8 cellular contexts compared by ENCODE assay signal in the genomic region with DNA sequence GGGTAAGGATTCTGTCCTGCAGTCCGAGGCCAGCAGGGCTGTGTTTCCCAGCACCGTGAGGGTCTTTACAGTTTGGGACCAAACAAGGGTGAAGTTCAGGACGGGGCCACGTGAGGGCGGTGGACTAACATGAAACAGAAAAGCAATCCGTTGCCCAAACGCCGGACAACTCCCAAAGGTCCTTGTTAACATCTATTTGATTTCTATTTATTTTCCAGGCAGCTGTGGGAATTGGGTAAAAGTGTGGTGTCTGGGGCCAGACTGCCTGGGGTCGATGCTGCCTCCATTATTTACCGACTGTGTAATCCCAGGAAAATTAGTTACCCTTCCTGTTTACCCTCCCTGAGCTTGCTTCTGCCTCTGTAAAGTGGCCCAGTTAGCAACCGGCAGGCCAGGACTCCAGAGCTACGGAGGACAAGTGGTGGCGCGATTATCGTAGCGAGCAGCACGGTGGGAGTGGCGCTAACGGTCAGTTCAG.
DNase-seq lines count a peak whose midpoint lies in the region; ATAC-seq and TF ChIP-seq lines count a peak whose summit lies in the region.

No MANE protein-coding gene starts in this region.

- ATAC-seq in body of pancreas: peak; percentile 83
- ATAC-seq in HG03175 (IDR thresholded peaks at IDR 0.05; ENCODE audit: unreplicated experiment): no peak

- intact Hi-C loops in body of pancreas (cut with DNase I) (loop anchor here (5.0 kb wide), 1 partner anchor 220 kb away; no protein-coding TSS in a partner anchor), sigmoid colon (cut with DNase I) (loop anchor here (1.0 to 2.0 kb wide), 2 partner anchors 66 to 233 kb away; a partner anchor contains a TSS)

- H3K4me3 ChIP-seq in SJSA1: no peak overlapping the region
- H3K4me3 ChIP-seq in body of pancreas: no peak overlapping the region
- peak overlapping the region; percentile 15 to 44 (median 34) for H3K4me3 ChIP-seq in sigmoid colon

- no peak overlapping the region for H3K27ac ChIP-seq in SJSA1
- no peak overlapping the region for H3K27ac ChIP-seq in body of pancreas
- H3K27ac ChIP-seq in sigmoid colon: peak overlapping the region in 1 of 4 donors; percentile 31

- peak; percentile 69 for DNase-seq in activated effector memory CD4-positive, alpha-beta T cell treated with anti-CD3 and anti-CD28 coated beads, Interleukin-2, amount 50 U/mL, for 16 hours
- DNase-seq in activated effector memory CD4-positive, alpha-beta T cell treated with Interleukin-2 at 50 U/mL for 16 hours: no peak
- DNase-seq in Kasumi-1 (lab: John Stamatoyannopoulos, UW) (peak; percentile 70 to 75), SJSA1 (ENCODE audit: low read depth in 1 of 2, low spot score in 2 of 2) (peak; percentile 57 to 78), body of pancreas (peak; percentile 70 to 83 (median 74)), iPS DF 4.7 (ENCODE audit: extremely low read depth, low spot score) (peak; percentile 86), sigmoid colon (peak; percentile 88)

- H3K9me3 ChIP-seq in SJSA1 (replicated peaks): no peaks in the 10 kb centered on the region
- no peaks in the 10 kb centered on the region for H3K9me3 ChIP-seq in body of pancreas
- no peaks in the 10 kb centered on the region for H3K9me3 ChIP-seq in sigmoid colon

- TF ChIP-seq CTCF in body of pancreas (IDR thresholded peaks at IDR 0.05) (peak; percentile 54 to 81 (median 73)), sigmoid colon (IDR thresholded peaks at IDR 0.05) (peak; percentile 53 to 86 (median 78))

- H3K36me3 ChIP-seq in SJSA1 (no peaks in the 10 kb centered on the region), body of pancreas (replicated peaks in 1 of 2; ENCODE audit: insufficient read depth in 1 of 2, low read depth in 2 of 2) (no peaks in the 10 kb centered on the region), sigmoid colon (no peaks in the 10 kb centered on the region)

- 3 to 5% methylated on average over 18 to 19 of the region's 19 CpGs for WGBS in body of pancreas, 2 donors
- 5 to 7% methylated on average over 19 of the region's 19 CpGs for WGBS in sigmoid colon, 2 donors

- no peak for TF ChIP-seq EP300 in sigmoid colon (IDR thresholded peaks at IDR 0.05)

- H3K27me3 ChIP-seq in SJSA1 (replicated peaks) (0 out of 2 replicates have a peak, but pooled peaks cover 3% of the 10 kb centered on the region), body of pancreas (no peaks in the 10 kb centered on the region), sigmoid colon (peaks cover 0 to 5% (median 0%) of the 10 kb centered on the region in 3 donors)

- H3K4me1 ChIP-seq in SJSA1 (replicated peaks) (no peaks in the 10 kb centered on the region), body of pancreas (peaks cover 9% of the 10 kb centered on the region), sigmoid colon (peaks cover 0 to 13% (median 9%) of the 10 kb centered on the region in 4 donors)

- no peak for TF ChIP-seq POLR2A in body of pancreas (IDR thresholded peaks at IDR 0.05)
- no peak for TF ChIP-seq POLR2A in sigmoid colon (IDR thresholded peaks at IDR 0.05)

Comparison
In these comparisons a context has a peak if more than half of its experiments do, and no peak if none do; other contexts are left out.
1. H3K4me3 ChIP-seq: peak in sigmoid colon (4 of 4); none in SJSA1 (single experiment) and body of pancreas (0 of 2).